In genomic region chr9:83707518-83707767, GRCh38 we compare ENCODE assay signal across 8 cellular contexts. TPM values are rescaled to one million over a fixed set of nuclear protein-coding genes. Genes with fewer than 3 reads are reported as not detected.
DNase-seq lines count a peak whose midpoint lies in the region; ATAC-seq and TF ChIP-seq lines count a peak whose summit lies in the region.

No MANE protein-coding gene starts in this region.

- peaks cover 3 to 9% of the 10 kb centered on the region in 2 donors for H3K36me3 Mint-ChIP-seq in activated T-cell treated with anti-CD3 and anti-CD28 coated beads, Interleukin-2, amount 50 U/mL, for 72 hours (ENCODE audit: insufficient read depth in 2 of 2)

- DNase-seq in Jurkat, Clone E6-1 (ENCODE audit: low read depth, low spot score) = no peak
- DNase-seq in activated T-cell treated with anti-CD3 and anti-CD28 coated beads, Interleukin-2, amount 50 U/mL, for 72 hours = peak; percentile 82 to 87
- peak; percentile 77 for DNase-seq in glomerular visceral epithelial cell (ENCODE audit: extremely low spot score)
- DNase-seq in retinal pigment epithelial cell (ENCODE audit: low read depth) = no peak
- no peak for DNase-seq in Ammon's horn (ENCODE audit: low spot score)
- DNase-seq in NCI-H345 (lab: John Stamatoyannopoulos, UW) = no peak

- peak overlapping the region; percentile 71 for H3K4me3 ChIP-seq in GM12875 (ENCODE audit: low read depth, low read length)
- H3K4me3 ChIP-seq in Jurkat, Clone E6-1 (ENCODE audit: low read length) = peak overlapping the region; percentile 88
- peak overlapping the region; percentile 74 for H3K4me3 ChIP-seq in retinal pigment epithelial cell (ENCODE audit: low read length)

- H3K4me3 Mint-ChIP-seq in activated T-cell treated with anti-CD3 and anti-CD28 coated beads, Interleukin-2, amount 50 U/mL, for 72 hours = peak overlapping the region; percentile 94

- TF ChIP-seq CTCF in GM12875 (IDR thresholded peaks at IDR 0.05; ENCODE audit: borderline replicate concordance, insufficient read depth, low read depth, low read length) = no peak
- TF ChIP-seq CTCF in retinal pigment epithelial cell (conservative IDR thresholded peaks at IDR 0.05; ENCODE audit: low read depth, low read length) = peak; percentile 2

- no peaks in the 10 kb centered on the region for H3K27me3 Mint-ChIP-seq in activated T-cell treated with anti-CD3 and anti-CD28 coated beads, Interleukin-2, amount 50 U/mL, for 72 hours (ENCODE audit: low read depth)

- peak overlapping the region; percentile 100 for H3K27ac Mint-ChIP-seq in activated T-cell treated with anti-CD3 and anti-CD28 coated beads, Interleukin-2, amount 50 U/mL, for 72 hours

- peak; percentile 48 for ATAC-seq in GM21825 (IDR thresholded peaks at IDR 0.05; ENCODE audit: unreplicated experiment)
- peak; percentile 75 to 79 for ATAC-seq in activated T-cell treated with anti-CD3 and anti-CD28 coated beads, Interleukin-2, amount 50 U/mL, for 72 hours (replicated peaks in 1 of 2)

- no peaks in the 10 kb centered on the region for H3K9me3 Mint-ChIP-seq in activated T-cell treated with anti-CD3 and anti-CD28 coated beads, Interleukin-2, amount 50 U/mL, for 72 hours

- peaks cover 42% of the 10 kb centered on the region for H3K4me1 Mint-ChIP-seq in activated T-cell treated with anti-CD3 and anti-CD28 coated beads, Interleukin-2, amount 50 U/mL, for 72 hours (ENCODE audit: low read depth)

RNA-seq across cellular contexts. Expression of gene UBQLN1, which starts 0.3 kb away (rescaled TPM):
- polyA plus RNA-seq in Jurkat, Clone E6-1 (2012; ENCODE audit: insufficient read depth, insufficient read length) = 169 TPM
- 10 to 100 TPM; 79.0 to 80.5 TPM for total RNA-seq in activated T-cell treated with anti-CD3 and anti-CD28 coated beads, Interleukin-2, amount 50 U/mL, for 72 hours

Comparison
In these comparisons a context has a peak if more than half of its experiments do, and no peak if none do; other contexts are left out.
1. DNase-seq: peak in activated T-cell treated with anti-CD3 and anti-CD28 coated beads, Interleukin-2, amount 50 U/mL, for 72 hours (2 of 2) and glomerular visceral epithelial cell (single experiment); none in Jurkat, Clone E6-1 (single experiment), retinal pigment epithelial cell (single experiment), Ammon's horn (single experiment) and NCI-H345 (single experiment).
2. Peak in every context shown above with its lines, with median percentiles within 50 percentile points of each other: H3K4me3 ChIP-seq.